14 cellular contexts compared by ENCODE assay signal in the genomic region with DNA sequence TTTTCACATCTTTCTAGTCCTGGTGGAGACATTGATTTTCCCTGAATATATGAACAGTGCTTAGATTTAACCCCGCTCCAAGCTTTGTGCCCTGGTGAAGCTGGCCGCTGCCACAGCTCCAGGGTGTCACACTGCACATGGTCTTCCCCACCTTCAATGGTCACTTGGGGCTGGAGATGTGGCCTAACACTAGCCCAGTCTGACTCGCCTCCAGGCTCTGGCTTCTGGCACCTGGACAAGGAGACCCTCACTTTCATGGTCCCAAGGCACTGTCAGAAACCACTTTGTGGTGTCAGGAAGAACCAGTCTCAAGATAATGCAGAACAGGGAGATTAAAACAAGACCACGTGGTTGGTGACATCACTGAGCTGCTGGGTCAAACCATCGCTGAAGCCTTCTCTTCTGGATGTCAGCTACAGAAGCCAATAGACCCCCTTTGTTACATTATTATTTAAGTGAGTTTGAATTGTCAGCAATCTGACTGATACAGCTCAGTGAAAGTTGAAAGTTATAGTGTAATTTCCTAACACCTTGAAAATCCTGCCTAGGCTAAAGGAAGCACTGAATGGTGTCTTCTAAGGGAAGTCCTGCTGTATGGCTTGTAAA. TPM values are rescaled to one million over a fixed set of nuclear protein-coding genes. Genes with fewer than 3 reads are reported as not detected.
DNase-seq lines count a peak whose midpoint lies in the region; ATAC-seq, FAIRE-seq and TF ChIP-seq lines count a peak whose summit lies in the region.
"Had no signal": no experiment of that assay in that cellular context is flagged by ENCODE, and none has a peak within 500 bp of the region (broad histone marks: within the 10 kb centered on the region; RNA-seq: fewer than 3 reads in every experiment).

No MANE protein-coding gene starts in this region.

- peaks cover 15% of the 10 kb centered on the region for H3K27me3 Mint-ChIP-seq in activated CD8-positive, alpha-beta T cell treated with anti-CD3 and anti-CD28 coated beads for 36 hours
- peaks cover 5% of the 10 kb centered on the region for H3K27me3 Mint-ChIP-seq in activated CD8-positive, alpha-beta T cell treated with anti-CD3 and anti-CD28 coated beads, Interleukin-2, amount 10 ng/mL, durations not matched to agents 7 days and 5 days (ENCODE audit: low read depth)
- no peaks in the 10 kb centered on the region for H3K27me3 Mint-ChIP-seq in stimulated activated naive B cell treated with anti-CD40 and anti-IgM and Interleukin-4, amounts not matched to agents 10 μg/mL and 1 μg/mL and 100 μg/mL, for 72 hours

- DNase-seq in activated CD8-positive, alpha-beta T cell treated with anti-CD3 and anti-CD28 coated beads for 36 hours, result no peak
- no peak for DNase-seq in activated CD8-positive, alpha-beta T cell treated with anti-CD3 and anti-CD28 coated beads, Interleukin-2, amount 10 ng/mL, durations not matched to agents 7 days and 5 days
- DNase-seq in NOMO-1 treated with DMSO at 0.1 percent for 48 hours (lab: John Stamatoyannopoulos, UW; ENCODE audit: unreplicated experiment) (peak; percentile 61), HTR-8/SVneo (ENCODE audit: insufficient read length, low spot score) (no peak), NCI-H526 treated with DMSO at 0.1 percent for 48 hours (lab: John Stamatoyannopoulos, UW) (no peak), iPS-NIHi11 (ENCODE audit: low spot score) (no peak)
- no peak for DNase-seq in stimulated activated naive B cell treated with anti-CD40 and anti-IgM and Interleukin-4, amounts not matched to agents 10 μg/mL and 1 μg/mL and 100 μg/mL, for 72 hours
- DNase-seq: activated T-cell treated with anti-CD3 and anti-CD28 coated beads, Interleukin-2, amount 50 U/mL, for 24 hours; DMS79 treated with DMSO at 0.1 percent for 48 hours; NCI-H187 treated with DMSO at 0.1 percent for 48 hours; stimulated activated naive CD8-positive, alpha-beta T cell treated with anti-CD3 and anti-CD28 coated beads, Interleukin-15, amount 100 ng/mL, for 72 hours had no signal

- peak; percentile 20 for ATAC-seq in activated CD8-positive, alpha-beta T cell treated with anti-CD3 and anti-CD28 coated beads for 36 hours
- no peak for ATAC-seq in activated CD8-positive, alpha-beta T cell treated with anti-CD3 and anti-CD28 coated beads, Interleukin-2, amount 10 ng/mL, durations not matched to agents 7 days and 5 days
- ATAC-seq in HG02759 (IDR thresholded peaks at IDR 0.05; ENCODE audit: unreplicated experiment), result peak; percentile 37
- ATAC-seq in stimulated activated naive B cell treated with anti-CD40 and anti-IgM and Interleukin-4, amounts not matched to agents 10 μg/mL and 1 μg/mL and 100 μg/mL, for 72 hours (replicated peaks), result peak; percentile 41 to 48
- ATAC-seq: stimulated activated naive CD8-positive, alpha-beta T cell treated with anti-CD3 and anti-CD28 coated beads, Interleukin-15, amount 100 ng/mL, for 72 hours had no signal

- TF ChIP-seq CTCF in activated CD8-positive, alpha-beta T cell treated with anti-CD3 and anti-CD28 coated beads for 36 hours (IDR thresholded peaks at IDR 0.05), result no peak

- intact Hi-C loops in activated CD8-positive, alpha-beta T cell treated with anti-CD3 and anti-CD28 coated beads for 36 hours (cut with micrococcal nuclease), result no loop called here

- CTCF ChIA-PET in activated CD8-positive, alpha-beta T cell treated with anti-CD3 and anti-CD28 coated beads for 36 hours (lab: Charles Lee), result interaction anchor here (0.7 to 2.7 kb wide), 3 partner anchors 15 to 245 kb away, joined by 4 to 18 read pairs (median 4); no protein-coding TSS in a partner anchor
- CTCF ChIA-PET in activated CD8-positive, alpha-beta T cell treated with anti-CD3 and anti-CD28 coated beads, Interleukin-2, amount 10 ng/mL, durations not matched to agents 7 days and 5 days (lab: Charles Lee), result interaction anchor here (0.6 kb wide), 1 partner anchor 19 kb away, joined by 3 read pairs; no protein-coding TSS in a partner anchor

- H3K4me1 Mint-ChIP-seq in activated CD8-positive, alpha-beta T cell treated with anti-CD3 and anti-CD28 coated beads for 36 hours (ENCODE audit: low read depth), result peaks cover 11% of the 10 kb centered on the region
- H3K4me1 Mint-ChIP-seq in activated CD8-positive, alpha-beta T cell treated with anti-CD3 and anti-CD28 coated beads, Interleukin-2, amount 10 ng/mL, durations not matched to agents 7 days and 5 days (ENCODE audit: low read depth), result peaks cover 8% of the 10 kb centered on the region
- peaks cover 33 to 73% of the 10 kb centered on the region in 2 donors for H3K4me1 Mint-ChIP-seq in stimulated activated naive B cell treated with anti-CD40 and anti-IgM and Interleukin-4, amounts not matched to agents 10 μg/mL and 1 μg/mL and 100 μg/mL, for 72 hours

- no peaks in the 10 kb centered on the region for H3K9me3 Mint-ChIP-seq in activated CD8-positive, alpha-beta T cell treated with anti-CD3 and anti-CD28 coated beads for 36 hours
- H3K9me3 Mint-ChIP-seq in activated CD8-positive, alpha-beta T cell treated with anti-CD3 and anti-CD28 coated beads, Interleukin-2, amount 10 ng/mL, durations not matched to agents 7 days and 5 days (ENCODE audit: insufficient read depth), result no peaks in the 10 kb centered on the region
- H3K9me3 Mint-ChIP-seq in stimulated activated naive B cell treated with anti-CD40 and anti-IgM and Interleukin-4, amounts not matched to agents 10 μg/mL and 1 μg/mL and 100 μg/mL, for 72 hours, result peaks cover 0 to 5% of the 10 kb centered on the region in 2 donors
- H3K9me3 Mint-ChIP-seq: activated T-cell treated with anti-CD3 and anti-CD28 coated beads, Interleukin-2, amount 50 U/mL, for 24 hours; stimulated activated naive CD8-positive, alpha-beta T cell treated with anti-CD3 and anti-CD28 coated beads, Interleukin-15, amount 100 ng/mL, for 72 hours had no signal

- H3K4me3 Mint-ChIP-seq in activated CD8-positive, alpha-beta T cell treated with anti-CD3 and anti-CD28 coated beads for 36 hours, result no peak overlapping the region
- H3K4me3 Mint-ChIP-seq in activated CD8-positive, alpha-beta T cell treated with anti-CD3 and anti-CD28 coated beads, Interleukin-2, amount 10 ng/mL, durations not matched to agents 7 days and 5 days, result no peak overlapping the region
- peak overlapping the region; percentile 7 to 64 for H3K4me3 Mint-ChIP-seq in stimulated activated naive B cell treated with anti-CD40 and anti-IgM and Interleukin-4, amounts not matched to agents 10 μg/mL and 1 μg/mL and 100 μg/mL, for 72 hours
- H3K4me3 Mint-ChIP-seq: activated T-cell treated with anti-CD3 and anti-CD28 coated beads, Interleukin-2, amount 50 U/mL, for 24 hours had no signal

- no peak overlapping the region for H3K27ac Mint-ChIP-seq in activated CD8-positive, alpha-beta T cell treated with anti-CD3 and anti-CD28 coated beads for 36 hours
- H3K27ac Mint-ChIP-seq in activated CD8-positive, alpha-beta T cell treated with anti-CD3 and anti-CD28 coated beads, Interleukin-2, amount 10 ng/mL, durations not matched to agents 7 days and 5 days, result no peak overlapping the region
- peak overlapping the region; percentile 98 for H3K27ac Mint-ChIP-seq in stimulated activated naive B cell treated with anti-CD40 and anti-IgM and Interleukin-4, amounts not matched to agents 10 μg/mL and 1 μg/mL and 100 μg/mL, for 72 hours
- H3K27ac Mint-ChIP-seq: activated T-cell treated with anti-CD3 and anti-CD28 coated beads, Interleukin-2, amount 50 U/mL, for 24 hours; stimulated activated naive CD8-positive, alpha-beta T cell treated with anti-CD3 and anti-CD28 coated beads, Interleukin-15, amount 100 ng/mL, for 72 hours had no signal

- H3K36me3 Mint-ChIP-seq in activated CD8-positive, alpha-beta T cell treated with anti-CD3 and anti-CD28 coated beads for 36 hours (ENCODE audit: low read depth), result no peaks in the 10 kb centered on the region
- H3K36me3 Mint-ChIP-seq in activated CD8-positive, alpha-beta T cell treated with anti-CD3 and anti-CD28 coated beads, Interleukin-2, amount 10 ng/mL, durations not matched to agents 7 days and 5 days (ENCODE audit: low read depth), result no peaks in the 10 kb centered on the region
- H3K36me3 Mint-ChIP-seq in stimulated activated naive B cell treated with anti-CD40 and anti-IgM and Interleukin-4, amounts not matched to agents 10 μg/mL and 1 μg/mL and 100 μg/mL, for 72 hours, result peaks cover 2 to 6% of the 10 kb centered on the region in 2 donors

- POLR2A ChIA-PET in activated CD8-positive, alpha-beta T cell treated with anti-CD3 and anti-CD28 coated beads for 36 hours (lab: Charles Lee), result no interaction called here
- POLR2A ChIA-PET in activated CD8-positive, alpha-beta T cell treated with anti-CD3 and anti-CD28 coated beads, Interleukin-2, amount 10 ng/mL, durations not matched to agents 7 days and 5 days (lab: Charles Lee), result no interaction called here

- no peak for FAIRE-seq in HTR-8/SVneo (lab: Jason Lieb, UNC)
- FAIRE-seq: A204.1, bronchial epithelial cell had no signal

RNA-seq across cellular contexts. Expression of gene CTDP1, which starts 55.1 kb away (rescaled TPM):
- 10 to 100 TPM; 54.9 to 55.6 TPM for total RNA-seq in activated CD8-positive, alpha-beta T cell treated with anti-CD3 and anti-CD28 coated beads for 36 hours
- 10 to 100 TPM; 35.5 to 36.8 TPM for total RNA-seq in activated CD8-positive, alpha-beta T cell treated with anti-CD3 and anti-CD28 coated beads, Interleukin-2, amount 10 ng/mL, durations not matched to agents 7 days and 5 days

Comparison
In these comparisons a context has a peak if more than half of its experiments do, and no peak if none do; other contexts are left out.
1. H3K4me3 Mint-ChIP-seq: peak in stimulated activated naive B cell treated with anti-CD40 and anti-IgM and Interleukin-4, amounts not matched to agents 10 μg/mL and 1 μg/mL and 100 μg/mL, for 72 hours (2 of 2); none in activated CD8-positive, alpha-beta T cell treated with anti-CD3 and anti-CD28 coated beads for 36 hours (single experiment) and activated CD8-positive, alpha-beta T cell treated with anti-CD3 and anti-CD28 coated beads, Interleukin-2, amount 10 ng/mL, durations not matched to agents 7 days and 5 days (single experiment).